ENCODE assay signal across 21 cellular contexts in genomic region chr1:119902775-119903442, GRCh38. TPM values are rescaled to one million over a fixed set of nuclear protein-coding genes. Genes with fewer than 3 reads are reported as not detected.
DNase-seq lines count a peak whose midpoint lies in the region; ATAC-seq and TF ChIP-seq lines count a peak whose summit lies in the region.
"Had no signal": no experiment of that assay in that cellular context is flagged by ENCODE, and none has a peak within 500 bp of the region (broad histone marks: within the 10 kb centered on the region; RNA-seq: fewer than 3 reads in every experiment).

No MANE protein-coding gene starts in this region.

- H3K36me3 Mint-ChIP-seq in activated CD8-positive, alpha-beta T cell treated with anti-CD3 and anti-CD28 coated beads, Interleukin-2, amount 10 ng/mL, durations not matched to agents 7 days and 5 days (ENCODE audit: low read depth), result peaks cover 4% of the 10 kb centered on the region
- no peaks in the 10 kb centered on the region for H3K36me3 Mint-ChIP-seq in activated CD8-positive, alpha-beta T cell treated with anti-CD3 and anti-CD28 coated beads for 36 hours (ENCODE audit: low read depth)
- H3K36me3 Mint-ChIP-seq in activated T-helper 17 cell treated with anti-CD3 and anti-CD28 coated beads, Interleukin-2, amount 50 U/mL, for 72 hours (ENCODE audit: low read depth), result no peaks in the 10 kb centered on the region
- H3K36me3 Mint-ChIP-seq: CD14-positive monocyte had no signal

- peaks cover 36% of the 10 kb centered on the region for H3K27me3 Mint-ChIP-seq in activated CD8-positive, alpha-beta T cell treated with anti-CD3 and anti-CD28 coated beads, Interleukin-2, amount 10 ng/mL, durations not matched to agents 7 days and 5 days (ENCODE audit: low read depth)
- H3K27me3 Mint-ChIP-seq in activated CD8-positive, alpha-beta T cell treated with anti-CD3 and anti-CD28 coated beads for 36 hours, result peaks cover 9% of the 10 kb centered on the region
- H3K27me3 Mint-ChIP-seq in activated T-helper 17 cell treated with anti-CD3 and anti-CD28 coated beads, Interleukin-2, amount 50 U/mL, for 72 hours, result peaks cover 6% of the 10 kb centered on the region

- intact Hi-C loops in activated CD8-positive, alpha-beta T cell treated with anti-CD3 and anti-CD28 coated beads for 36 hours (cut with micrococcal nuclease), result no loop called here

- peaks cover 6% of the 10 kb centered on the region for H3K4me1 Mint-ChIP-seq in activated CD8-positive, alpha-beta T cell treated with anti-CD3 and anti-CD28 coated beads, Interleukin-2, amount 10 ng/mL, durations not matched to agents 7 days and 5 days (ENCODE audit: low read depth)
- no peaks in the 10 kb centered on the region for H3K4me1 Mint-ChIP-seq in activated CD8-positive, alpha-beta T cell treated with anti-CD3 and anti-CD28 coated beads for 36 hours (ENCODE audit: low read depth)
- no peaks in the 10 kb centered on the region for H3K4me1 Mint-ChIP-seq in activated T-helper 17 cell treated with anti-CD3 and anti-CD28 coated beads, Interleukin-2, amount 50 U/mL, for 72 hours
- H3K4me1 Mint-ChIP-seq: CD14-positive monocyte; CD4-positive, alpha-beta memory T cell had no signal

- peaks cover 6% of the 10 kb centered on the region for H3K9me3 Mint-ChIP-seq in activated CD8-positive, alpha-beta T cell treated with anti-CD3 and anti-CD28 coated beads, Interleukin-2, amount 10 ng/mL, durations not matched to agents 7 days and 5 days (ENCODE audit: insufficient read depth)
- H3K9me3 Mint-ChIP-seq in activated CD8-positive, alpha-beta T cell treated with anti-CD3 and anti-CD28 coated beads for 36 hours, result peaks cover 12% of the 10 kb centered on the region
- peaks cover 17% of the 10 kb centered on the region for H3K9me3 Mint-ChIP-seq in activated T-helper 17 cell treated with anti-CD3 and anti-CD28 coated beads, Interleukin-2, amount 50 U/mL, for 72 hours

- ATAC-seq in activated CD8-positive, alpha-beta T cell treated with anti-CD3 and anti-CD28 coated beads, Interleukin-2, amount 10 ng/mL, durations not matched to agents 7 days and 5 days, result peak; percentile 19
- ATAC-seq in activated CD8-positive, alpha-beta T cell treated with anti-CD3 and anti-CD28 coated beads for 36 hours, result no peak
- ATAC-seq in activated T-helper 17 cell treated with anti-CD3 and anti-CD28 coated beads, Interleukin-2, amount 50 U/mL, for 72 hours (replicated peaks), result peak; percentile 11
- ATAC-seq: GM12878, HCT116, HepG2 had no signal

- POLR2A ChIA-PET in activated CD8-positive, alpha-beta T cell treated with anti-CD3 and anti-CD28 coated beads, Interleukin-2, amount 10 ng/mL, durations not matched to agents 7 days and 5 days (lab: Charles Lee), result no interaction called here
- POLR2A ChIA-PET in activated CD8-positive, alpha-beta T cell treated with anti-CD3 and anti-CD28 coated beads for 36 hours (lab: Charles Lee), result no interaction called here

- DNase-seq in activated CD8-positive, alpha-beta T cell treated with anti-CD3 and anti-CD28 coated beads, Interleukin-2, amount 10 ng/mL, durations not matched to agents 7 days and 5 days, result no peak
- no peak for DNase-seq in activated CD8-positive, alpha-beta T cell treated with anti-CD3 and anti-CD28 coated beads for 36 hours
- DNase-seq in middle frontal gyrus (ENCODE audit: extremely low spot score, low spot score) (peak; percentile 3), SK-N-DZ (ENCODE audit: low spot score) (no peak), NCI-H774 (lab: John Stamatoyannopoulos, UW) (no peak), DMS79 treated with DMSO at 0.1 percent for 48 hours (lab: John Stamatoyannopoulos, UW) (no peak)
- DNase-seq: 8988T; CD4-positive, alpha-beta memory T cell; DMS153; DMS79; EL; GOT3; H7 had no signal

- TF ChIP-seq CTCF in activated CD8-positive, alpha-beta T cell treated with anti-CD3 and anti-CD28 coated beads for 36 hours (IDR thresholded peaks at IDR 0.05), result no peak

- H3K27ac Mint-ChIP-seq in activated CD8-positive, alpha-beta T cell treated with anti-CD3 and anti-CD28 coated beads, Interleukin-2, amount 10 ng/mL, durations not matched to agents 7 days and 5 days, result no peak overlapping the region
- H3K27ac Mint-ChIP-seq in activated CD8-positive, alpha-beta T cell treated with anti-CD3 and anti-CD28 coated beads for 36 hours, result no peak overlapping the region
- H3K27ac Mint-ChIP-seq in activated T-helper 17 cell treated with anti-CD3 and anti-CD28 coated beads, Interleukin-2, amount 50 U/mL, for 72 hours, result no peak overlapping the region
- H3K27ac Mint-ChIP-seq: CD14-positive monocyte; CD4-positive, alpha-beta memory T cell had no signal

- CTCF ChIA-PET in activated CD8-positive, alpha-beta T cell treated with anti-CD3 and anti-CD28 coated beads, Interleukin-2, amount 10 ng/mL, durations not matched to agents 7 days and 5 days (lab: Charles Lee), result no interaction called here
- CTCF ChIA-PET in activated CD8-positive, alpha-beta T cell treated with anti-CD3 and anti-CD28 coated beads for 36 hours (lab: Charles Lee), result no interaction called here

- H3K4me3 Mint-ChIP-seq in activated CD8-positive, alpha-beta T cell treated with anti-CD3 and anti-CD28 coated beads, Interleukin-2, amount 10 ng/mL, durations not matched to agents 7 days and 5 days, result no peak overlapping the region
- H3K4me3 Mint-ChIP-seq in activated CD8-positive, alpha-beta T cell treated with anti-CD3 and anti-CD28 coated beads for 36 hours, result no peak overlapping the region
- no peak overlapping the region for H3K4me3 Mint-ChIP-seq in activated T-helper 17 cell treated with anti-CD3 and anti-CD28 coated beads, Interleukin-2, amount 50 U/mL, for 72 hours
- H3K4me3 Mint-ChIP-seq: CD14-positive monocyte; CD4-positive, alpha-beta memory T cell had no signal

RNA-seq across cellular contexts. Expression of gene ADAM30, which starts 6.6 kb away (rescaled TPM):
- total RNA-seq in activated CD8-positive, alpha-beta T cell treated with anti-CD3 and anti-CD28 coated beads, Interleukin-2, amount 10 ng/mL, durations not matched to agents 7 days and 5 days, result not detected
- total RNA-seq in activated CD8-positive, alpha-beta T cell treated with anti-CD3 and anti-CD28 coated beads for 36 hours, result not detected
- total RNA-seq in activated T-helper 17 cell treated with anti-CD3 and anti-CD28 coated beads, Interleukin-2, amount 50 U/mL, for 72 hours, result not detected
- not detected in 2 replicates for polyA plus RNA-seq in SK-N-DZ (2014; cell fraction: cytosol; rRNA removed)
- polyA plus RNA-seq in SK-N-DZ (2014; cell fraction: nucleus; rRNA removed), result not detected in 2 replicates
- total RNA-seq: A673; CD4-positive, alpha-beta memory T cell; G401; GM12878; H7; HepG2 had no signal
- polyA plus RNA-seq: AG04450; CD14-positive monocyte; CD4-positive, alpha-beta memory T cell; GM12878; HepG2 had no signal
